Comparison of ENCODE assay signal across 19 cellular contexts in the genomic region with DNA sequence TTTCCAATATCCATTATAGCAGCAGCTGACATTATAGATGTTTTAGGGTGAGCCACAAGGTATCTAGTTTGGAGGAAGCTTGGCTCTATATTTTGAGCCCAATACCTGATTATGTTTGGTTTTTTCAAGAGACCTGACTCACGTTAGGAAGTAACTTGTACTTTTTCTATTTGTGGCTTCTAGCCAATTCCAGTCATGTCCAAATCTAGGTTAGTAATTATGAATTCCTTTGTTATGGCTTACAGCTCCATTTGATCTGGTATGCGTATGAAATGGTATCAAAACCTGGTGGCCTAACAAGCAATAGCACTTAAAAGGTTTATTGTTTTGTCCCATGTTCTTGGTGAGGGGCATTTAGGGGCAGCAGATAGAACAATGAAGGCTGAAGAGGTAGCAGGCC.
DNase-seq lines count a peak whose midpoint lies in the region; ATAC-seq and TF ChIP-seq lines count a peak whose summit lies in the region.
"Had no signal": no experiment of that assay in that cellular context is flagged by ENCODE, and none has a peak within 500 bp of the region (broad histone marks: within the 10 kb centered on the region; RNA-seq: fewer than 3 reads in every experiment).

No MANE protein-coding gene starts in this region.

- no peak for DNase-seq in RWPE2 (ENCODE audit: low spot score)
- DNase-seq in choroid plexus epithelial cell (ENCODE audit: low read depth) = peak; percentile 60
- DNase-seq in foreskin keratinocyte = peak in 1 of 2 donors; percentile 68
- peak; percentile 17 for DNase-seq in renal cortical epithelial cell (ENCODE audit: low read depth)
- DNase-seq in retina = no peak
- DNase-seq in NCI-H2227 (lab: John Stamatoyannopoulos, UW; ENCODE audit: unreplicated experiment) = no peak
- DNase-seq: ACHN, AML-193, Caco-2, EL, H7, MV-4-11, NCI-H1930, NCI-H2171 treated with DMSO at 0.1 percent for 48 hours, NCI-H510A, PC-9 had no signal

- ATAC-seq in RWPE2 (ENCODE audit: low read depth) (peak; percentile 42; the same call in 2 of the 3 replicates), foreskin keratinocyte (peak; percentile 57), GM19328 (IDR thresholded peaks at IDR 0.05; ENCODE audit: unreplicated experiment) (no peak)
- ATAC-seq: Right ventricle myocardium inferior had no signal

- H3K27ac ChIP-seq in RWPE2 (ENCODE audit: poor library complexity, severe bottlenecking) = no peak overlapping the region
- H3K27ac ChIP-seq in foreskin keratinocyte = no peak overlapping the region
- H3K27ac ChIP-seq: HL-60, PC-9 had no signal

- H3K36me3 ChIP-seq in RWPE2 (ENCODE audit: low read depth) = no peaks in the 10 kb centered on the region

- H3K27me3 ChIP-seq in RWPE2 (ENCODE audit: insufficient read depth, poor library complexity, severe bottlenecking) = no peaks in the 10 kb centered on the region
- no peaks in the 10 kb centered on the region for H3K27me3 ChIP-seq in foreskin keratinocyte

- no peak overlapping the region for H3K4me3 ChIP-seq in RWPE2 (ENCODE audit: severe bottlenecking)
- no peak overlapping the region for H3K4me3 ChIP-seq in choroid plexus epithelial cell (ENCODE audit: low read depth, low read length)
- H3K4me3 ChIP-seq: PC-9 had no signal

- no peaks in the 10 kb centered on the region for H3K9me3 ChIP-seq in RWPE2 (ENCODE audit: severe bottlenecking)
- H3K9me3 ChIP-seq: Caco-2 had no signal

- H3K4me1 ChIP-seq in RWPE2 (ENCODE audit: insufficient read depth, poor library complexity, severe bottlenecking) = no peaks in the 10 kb centered on the region
- no peaks in the 10 kb centered on the region for H3K4me1 ChIP-seq in foreskin keratinocyte
- H3K4me1 ChIP-seq: Caco-2 had no signal

- TF ChIP-seq CTCF in RWPE2 (IDR thresholded peaks at IDR 0.05; ENCODE audit: poor library complexity, severe bottlenecking) = no peak
- TF ChIP-seq CTCF in choroid plexus epithelial cell (conservative IDR thresholded peaks at IDR 0.05; ENCODE audit: low read depth, low read length) = peak; percentile 16
- TF ChIP-seq CTCF in foreskin keratinocyte (conservative IDR thresholded peaks at IDR 0.05) = no peak

Comparison
In these comparisons a context has a peak if more than half of its experiments do, and no peak if none do; other contexts are left out.
1. DNase-seq: peak in choroid plexus epithelial cell (single experiment) and renal cortical epithelial cell (single experiment); none in RWPE2 (single experiment), retina (single experiment) and NCI-H2227 (single experiment).